In genomic region chrX:40098264-40099045, GRCh38 we compare ENCODE assay signal across 8 cellular contexts. TPM values are rescaled to one million over a fixed set of nuclear protein-coding genes. Genes with fewer than 3 reads are reported as not detected.
A peak's percentile ranks its signal among the peaks of the same experiment; 100 is the strongest.
DNase-seq lines count a peak whose midpoint lies in the region; ATAC-seq and TF ChIP-seq lines count a peak whose summit lies in the region.

No MANE protein-coding gene starts in this region.

- H3K4me1 ChIP-seq in DND-41 (ENCODE audit: insufficient read depth, low read length) (peaks cover 36% of the 10 kb centered on the region), cardiac muscle cell (ENCODE audit: low read depth) (peaks cover 41% of the 10 kb centered on the region)

- H3K9me3 ChIP-seq in DND-41 (ENCODE audit: insufficient read depth, low read length, severe bottlenecking) (no peaks in the 10 kb centered on the region), cardiac muscle cell (ENCODE audit: low read depth) (no peaks in the 10 kb centered on the region)

- no peaks in the 10 kb centered on the region for H3K36me3 Mint-ChIP-seq in progenitor cell of endocrine pancreas (ENCODE audit: insufficient read depth)

- peaks cover 30% of the 10 kb centered on the region for H3K27me3 Mint-ChIP-seq in progenitor cell of endocrine pancreas

- H3K27ac Mint-ChIP-seq in progenitor cell of endocrine pancreas, result peak overlapping the region; percentile 49

- peaks cover 26% of the 10 kb centered on the region for H4K20me1 ChIP-seq in DND-41 (ENCODE audit: insufficient read depth, low read length)

- peak; percentile 54 for ATAC-seq in DND-41 (ENCODE audit: insufficient read depth, low read depth)
- ATAC-seq in GM21360 (IDR thresholded peaks at IDR 0.05; ENCODE audit: unreplicated experiment), result no peak

- H3K27me3 ChIP-seq in DND-41 (ENCODE audit: insufficient read depth, low read length, poor library complexity) (no peaks in the 10 kb centered on the region), cardiac muscle cell (peaks cover 2% of the 10 kb centered on the region)

- peaks cover 58% of the 10 kb centered on the region for H3K79me2 ChIP-seq in DND-41 (ENCODE audit: insufficient read depth, low read length)

- peak; percentile 6 for TF ChIP-seq CTCF in DND-41 (IDR thresholded peaks at IDR 0.05; ENCODE audit: borderline replicate concordance, extremely low read depth, low read length, poor library complexity, severe bottlenecking)
- no peak for TF ChIP-seq CTCF in cardiac muscle cell (IDR thresholded peaks at IDR 0.05; ENCODE audit: low read depth, low read length)
- TF ChIP-seq CTCF in progenitor cell of endocrine pancreas (IDR thresholded peaks at IDR 0.05; ENCODE audit: unreplicated experiment), result no peak

- peak overlapping the region; percentile 82 for H3K4me2 ChIP-seq in DND-41 (ENCODE audit: insufficient read depth, low read length)

- H3K4me3 Mint-ChIP-seq in progenitor cell of endocrine pancreas (ENCODE audit: low read depth), result peak overlapping the region; percentile 68

- peak; percentile 75 for DNase-seq in DND-41
- DNase-seq in GOT3 (lab: John Stamatoyannopoulos, UW), result peak; percentile 8
- DNase-seq in NCI-H748 (lab: John Stamatoyannopoulos, UW; ENCODE audit: unreplicated experiment), result peak; percentile 85
- peak; percentile 48 for DNase-seq in activated gamma-delta T cell treated with Interleukin-2 at 50 U/mL for 16 hours
- peak; percentile 63 to 89 for DNase-seq in cardiac muscle cell (ENCODE audit: low read depth in 1 of 2, low spot score in 1 of 2)
- peak; percentile 30 for DNase-seq in progenitor cell of endocrine pancreas (ENCODE audit: low spot score, unreplicated experiment)
- DNase-seq in DMS79 treated with DMSO at 0.1 percent for 48 hours (lab: John Stamatoyannopoulos, UW), result no peak

- H3K27ac ChIP-seq in DND-41 (ENCODE audit: low read length) (peak overlapping the region; percentile 91), cardiac muscle cell (peak overlapping the region; percentile 72)

- peak overlapping the region; percentile 84 for H3K9ac ChIP-seq in DND-41 (ENCODE audit: low read depth, low read length)

- H3K36me3 ChIP-seq in DND-41 (ENCODE audit: insufficient read depth, low read length) (peaks cover 7% of the 10 kb centered on the region; the same call in 1 of the 2 replicates), cardiac muscle cell (no peaks in the 10 kb centered on the region)

- H3K9me3 Mint-ChIP-seq in progenitor cell of endocrine pancreas (ENCODE audit: low read depth), result no peaks in the 10 kb centered on the region

- H3K4me1 Mint-ChIP-seq in progenitor cell of endocrine pancreas (ENCODE audit: low read depth), result peaks cover 11% of the 10 kb centered on the region

- H2AFZ ChIP-seq in DND-41 (ENCODE audit: low read depth, low read length), result peak overlapping the region; percentile 55; the same call in 1 of the 2 replicates

- peak overlapping the region; percentile 39 to 66; a peak in 3 of 4 replicates for H3K4me3 ChIP-seq in DND-41 (ENCODE audit: low read depth in 1 of 2, low read length in 2 of 2)
- peak overlapping the region; percentile 83 for H3K4me3 ChIP-seq in cardiac muscle cell

RNA-seq across cellular contexts. Expression of gene BCOR, which starts 0.7 kb away (rescaled TPM):
- total RNA-seq in cardiac muscle cell, result 56.3 and 90.5 TPM in 2 replicates
- 30.0 and 43.1 TPM in 2 replicates for polyA plus RNA-seq in cardiac muscle cell
- 20.5 TPM in 2 replicates for total RNA-seq in progenitor cell of endocrine pancreas
